In genomic region chr7:106620681-106621080, GRCh38 we compare ENCODE assay signal across 30 cellular contexts.
"Had no signal": no experiment of that assay in that cellular context is flagged by ENCODE, and none has a peak within 500 bp of the region (broad histone marks: within the 10 kb centered on the region; RNA-seq: fewer than 3 reads in every experiment).

No MANE protein-coding gene starts in this region.

- H3K4me3 Mint-ChIP-seq: activated CD4-positive, alpha-beta T cell treated with anti-CD3 and anti-CD28 coated beads, Interleukin-2, amount 10 ng/mL, durations not matched to agents 24 days and 14 days; activated CD8-positive, alpha-beta T cell treated with anti-CD3 and anti-CD28 coated beads for 36 hours; activated naive CD8-positive, alpha-beta T cell treated with anti-CD3 and anti-CD28 coated beads for 36 hours; activated T-cell treated with anti-CD3 and anti-CD28 coated beads, Interleukin-2, amount 50 U/mL, for 72 hours; activated T-helper 17 cell treated with anti-CD3 and anti-CD28 coated beads, Interleukin-2, amount 50 U/mL, for 72 hours; T-helper 1 cell treated with Interleukin-12 subunit alpha and Interleukin-12 subunit beta and Interleukin-4 antibody, amounts not matched to agents 30 μg/mL and 1 μg/mL, for 36 hours; T-helper 2 cell treated with Interferon-gamma antibody and Interleukin-4, amounts not matched to agents 5 μg/mL and 100 μg/mL, for 36 hours had no signal

- DNase-seq: activated CD4-positive, alpha-beta T cell treated with anti-CD3 and anti-CD28 coated beads, Interleukin-2, amount 10 ng/mL, durations not matched to agents 24 days and 14 days; activated CD4-positive, alpha-beta T cell treated with anti-CD3 and anti-CD28 coated beads, Interleukin-2, amount 50 U/mL, for 4 hours; activated CD8-positive, alpha-beta T cell treated with anti-CD3 and anti-CD28 coated beads for 36 hours; activated effector memory CD4-positive, alpha-beta T cell treated with anti-CD3 and anti-CD28 coated beads, Interleukin-2, amount 50 U/mL, for 16 hours; activated naive CD4-positive, alpha-beta T cell; activated naive CD4-positive, alpha-beta T cell treated with anti-CD3 and anti-CD28 coated beads, Interleukin-2, amount 50 U/mL, for 16 hours; activated naive CD8-positive, alpha-beta T cell treated with anti-CD3 and anti-CD28 coated beads for 36 hours; activated T-cell treated with anti-CD3 and anti-CD28 coated beads, Interleukin-2, amount 50 U/mL, for 1 hour; activated T-cell treated with anti-CD3 and anti-CD28 coated beads, Interleukin-2, amount 50 U/mL, for 72 hours; amygdala; Karpas-422; KBM-7; MG63; NCI-H1048; NCI-H1105 treated with DMSO at 0.1 percent for 48 hours; NCI-H1436; NCI-H1694 treated with DMSO at 0.1 percent for 48 hours; NCI-H2029; NCI-H345; NCI-H524 treated with DMSO at 0.1 percent for 48 hours; Peyer's patch; RPMI8226; SHP77 treated with DMSO at 0.1 percent for 48 hours; SK-N-SH had no signal

- H3K9me3 Mint-ChIP-seq: activated CD8-positive, alpha-beta T cell treated with anti-CD3 and anti-CD28 coated beads for 36 hours had no signal

- H3K27me3 Mint-ChIP-seq: activated T-helper 17 cell treated with anti-CD3 and anti-CD28 coated beads, Interleukin-2, amount 50 U/mL, for 72 hours had no signal

- H3K4me2 ChIP-seq: SK-N-SH had no signal

- H3K4me3 ChIP-seq: ascending aorta, cardiac muscle cell, MG63, Peyer's patch, SJSA1 had no signal

- H3K36me3 ChIP-seq: ascending aorta, cardiac muscle cell, MG63, Peyer's patch had no signal

- H3K27me3 ChIP-seq: ascending aorta, cardiac muscle cell, MG63, Peyer's patch, SJSA1 had no signal

- H3K36me3 Mint-ChIP-seq: activated naive CD8-positive, alpha-beta T cell treated with anti-CD3 and anti-CD28 coated beads for 36 hours had no signal

- H3K9ac ChIP-seq: SK-N-SH had no signal

- H3K27ac Mint-ChIP-seq: activated CD4-positive, alpha-beta T cell treated with anti-CD3 and anti-CD28 coated beads, Interleukin-2, amount 10 ng/mL, durations not matched to agents 24 days and 14 days; activated CD8-positive, alpha-beta T cell treated with anti-CD3 and anti-CD28 coated beads for 36 hours; activated naive CD8-positive, alpha-beta T cell treated with anti-CD3 and anti-CD28 coated beads for 36 hours; activated T-cell treated with anti-CD3 and anti-CD28 coated beads, Interleukin-2, amount 50 U/mL, for 72 hours; activated T-helper 17 cell treated with anti-CD3 and anti-CD28 coated beads, Interleukin-2, amount 50 U/mL, for 72 hours; T-helper 1 cell treated with Interleukin-12 subunit alpha and Interleukin-12 subunit beta and Interleukin-4 antibody, amounts not matched to agents 30 μg/mL and 1 μg/mL, for 36 hours; T-helper 2 cell treated with Interferon-gamma antibody and Interleukin-4, amounts not matched to agents 5 μg/mL and 100 μg/mL, for 36 hours had no signal

- H3K4me1 Mint-ChIP-seq: activated naive CD8-positive, alpha-beta T cell treated with anti-CD3 and anti-CD28 coated beads for 36 hours; activated T-helper 17 cell treated with anti-CD3 and anti-CD28 coated beads, Interleukin-2, amount 50 U/mL, for 72 hours had no signal

- H3K27ac ChIP-seq: ascending aorta, cardiac muscle cell, Peyer's patch, SJSA1 had no signal
